In the genomic region with DNA sequence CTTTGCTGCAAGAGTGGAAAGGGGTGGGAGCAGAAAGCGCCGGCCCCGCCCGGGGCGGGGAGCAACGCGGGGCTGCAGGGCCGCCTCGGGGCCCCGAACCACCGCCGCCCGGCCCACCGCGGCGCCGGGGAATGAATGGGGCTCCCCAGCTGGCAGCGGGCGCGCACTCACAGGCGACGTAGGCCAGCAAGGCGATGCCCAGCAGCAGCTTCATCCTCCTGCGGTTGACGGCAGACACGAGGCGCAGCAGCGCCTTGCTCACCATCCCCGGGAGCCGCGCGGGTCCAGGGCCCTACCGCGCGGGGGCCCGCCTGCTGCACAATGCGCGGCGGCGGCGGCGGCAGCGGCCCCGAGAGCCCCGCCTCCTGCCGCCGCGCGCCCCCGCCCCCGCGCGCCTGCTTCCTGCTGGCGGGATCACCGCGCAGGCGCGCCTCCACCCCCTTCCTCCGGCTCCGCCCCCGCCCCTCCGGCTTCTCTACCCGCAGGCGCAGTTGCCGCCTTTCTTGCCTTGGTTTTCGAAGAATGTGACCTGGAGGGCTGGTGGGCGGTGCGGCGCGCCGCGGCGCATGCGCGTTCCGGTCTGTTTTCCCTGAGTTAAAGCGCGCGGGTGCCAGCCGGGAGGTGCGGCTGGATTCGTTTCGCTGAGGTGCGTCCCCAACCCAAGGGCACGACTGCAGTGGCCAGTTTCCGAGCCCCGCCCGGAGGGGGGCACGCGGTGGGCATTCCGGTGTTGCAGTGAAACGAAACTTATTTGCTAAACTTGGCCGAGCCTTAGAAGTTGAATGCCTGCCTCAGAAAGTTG, we compare ENCODE assay signal across 1 cellular context.
TF ChIP-seq lines count a peak whose summit lies in the region.

TSS of gene UXS1 (minus strand) at position 325 of the 802 bp plus-strand sequence. CDS start at position 265, 60 bp downstream.

TF ChIP-seq in HepG2, 621 proteins besides CTCF, POLR2A, EP300 and RAD21 (continued from another document and continues in another):
- TF ChIP-seq, protein P1, sequence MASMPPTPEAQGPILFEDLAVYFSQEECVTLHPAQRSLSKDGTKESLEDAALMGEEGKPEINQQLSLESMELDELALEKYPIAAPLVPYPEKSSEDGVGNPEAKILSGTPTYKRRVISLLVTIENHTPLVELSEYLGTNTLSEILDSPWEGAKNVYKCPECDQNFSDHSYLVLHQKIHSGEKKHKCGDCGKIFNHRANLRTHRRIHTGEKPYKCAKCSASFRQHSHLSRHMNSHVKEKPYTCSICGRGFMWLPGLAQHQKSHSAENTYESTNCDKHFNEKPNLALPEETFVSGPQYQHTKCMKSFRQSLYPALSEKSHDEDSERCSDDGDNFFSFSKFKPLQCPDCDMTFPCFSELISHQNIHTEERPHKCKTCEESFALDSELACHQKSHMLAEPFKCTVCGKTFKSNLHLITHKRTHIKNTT (CRISPR knock-in tag; IDR thresholded peaks at IDR 0.05), result no peak
- TF ChIP-seq TFDP2 (CRISPR knock-in tag; IDR thresholded peaks at IDR 0.05) (peak; percentile 91), ZBTB49 (CRISPR knock-in tag; IDR thresholded peaks at IDR 0.05; ENCODE audit: borderline replicate concordance) (no peak), JARID2 (CRISPR knock-in tag; IDR thresholded peaks at IDR 0.05; ENCODE audit: insufficient replicate concordance) (peak; percentile 64), SIN3A (IDR thresholded peaks at IDR 0.05; ENCODE audit: borderline replicate concordance, low read depth, low read length) (peak; percentile 15; the same call in 1 of the 2 replicates), ZNF674 (CRISPR knock-in tag; IDR thresholded peaks at IDR 0.05; ENCODE audit: low read depth) (no peak), ZSCAN29 (CRISPR knock-in tag; conservative IDR thresholded peaks at IDR 0.05) (peak; percentile 52; the same call in 1 of the 2 replicates), DPF2 (CRISPR knock-in tag; IDR thresholded peaks at IDR 0.05; ENCODE audit: borderline replicate concordance, low read depth) (no peak), DBP (CRISPR knock-in tag; IDR thresholded peaks at IDR 0.05; ENCODE audit: not compliant biosample characterization) (peak; percentile 58), MAF1 (CRISPR knock-in tag; IDR thresholded peaks at IDR 0.05; ENCODE audit: borderline replicate concordance) (0 out of 2 replicates have a peak, but pooled peaks have one; percentile 47), IKZF5 (CRISPR knock-in tag; IDR thresholded peaks at IDR 0.05) (0 out of 2 replicates have a peak, but pooled peaks have one; percentile 31), HIVEP1 (CRISPR knock-in tag; IDR thresholded peaks at IDR 0.05) (no peak), ATF1 (CRISPR knock-in tag; IDR thresholded peaks at IDR 0.05) (no peak), YEATS2 (CRISPR knock-in tag; IDR thresholded peaks at IDR 0.05; ENCODE audit: borderline replicate concordance) (peak; percentile 67; the same call in 1 of the 2 replicates), ZSCAN21 (CRISPR knock-in tag; IDR thresholded peaks at IDR 0.05; ENCODE audit: borderline replicate concordance) (peak; percentile 91), HMG20A (CRISPR knock-in tag; IDR thresholded peaks at IDR 0.05; ENCODE audit: borderline replicate concordance) (peak; percentile 9; the same call in 1 of the 2 replicates), ZSCAN12 (CRISPR knock-in tag; IDR thresholded peaks at IDR 0.05) (peak; percentile 42; the same call in 1 of the 2 replicates), ZFY (CRISPR knock-in tag; IDR thresholded peaks at IDR 0.05) (peak; percentile 90), HBP1 (CRISPR knock-in tag; IDR thresholded peaks at IDR 0.05; ENCODE audit: low read depth) (peak; percentile 89; the same call in 1 of the 2 replicates), FOXP1 (IDR thresholded peaks at IDR 0.05) (no peak), FOXP1 (CRISPR knock-in tag; IDR thresholded peaks at IDR 0.05) (no peak), ZNF10 (CRISPR knock-in tag; IDR thresholded peaks at IDR 0.05; ENCODE audit: borderline replicate concordance, low read depth) (no peak), ZNF333 (CRISPR knock-in tag; IDR thresholded peaks at IDR 0.05; ENCODE audit: borderline replicate concordance) (no peak), IRF2 (CRISPR knock-in tag; IDR thresholded peaks at IDR 0.05) (no peak), ZBTB21 (CRISPR knock-in tag; IDR thresholded peaks at IDR 0.05) (no peak), ZNF773 (CRISPR knock-in tag; IDR thresholded peaks at IDR 0.05; ENCODE audit: borderline replicate concordance) (peak; percentile 69; the same call in 1 of the 2 replicates), ZNF20 (CRISPR knock-in tag; IDR thresholded peaks at IDR 0.05) (no peak)
- TF ChIP-seq, protein P2, sequence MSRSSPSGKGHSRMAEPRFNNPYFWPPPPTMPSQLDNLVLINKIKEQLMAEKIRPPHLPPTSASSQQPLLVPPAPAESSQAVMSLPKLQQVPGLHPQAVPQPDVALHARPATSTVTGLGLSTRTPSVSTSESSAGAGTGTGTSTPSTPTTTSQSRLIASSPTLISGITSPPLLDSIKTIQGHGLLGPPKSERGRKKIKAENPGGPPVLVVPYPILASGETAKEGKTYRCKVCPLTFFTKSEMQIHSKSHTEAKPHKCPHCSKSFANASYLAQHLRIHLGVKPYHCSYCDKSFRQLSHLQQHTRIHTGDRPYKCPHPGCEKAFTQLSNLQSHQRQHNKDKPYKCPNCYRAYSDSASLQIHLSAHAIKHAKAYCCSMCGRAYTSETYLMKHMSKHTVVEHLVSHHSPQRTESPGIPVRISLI (CRISPR knock-in tag; IDR thresholded peaks at IDR 0.05; ENCODE audit: borderline replicate concordance), result 0 out of 2 replicates have a peak, but pooled peaks have one; percentile 34
- TF ChIP-seq, protein P3, sequence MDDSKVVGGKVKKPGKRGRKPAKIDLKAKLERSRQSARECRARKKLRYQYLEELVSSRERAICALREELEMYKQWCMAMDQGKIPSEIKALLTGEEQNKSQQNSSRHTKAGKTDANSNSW (CRISPR knock-in tag; IDR thresholded peaks at IDR 0.05; ENCODE audit: borderline replicate concordance), result 0 out of 2 replicates have a peak, but pooled peaks have one; percentile 6
- TF ChIP-seq, protein P4, sequence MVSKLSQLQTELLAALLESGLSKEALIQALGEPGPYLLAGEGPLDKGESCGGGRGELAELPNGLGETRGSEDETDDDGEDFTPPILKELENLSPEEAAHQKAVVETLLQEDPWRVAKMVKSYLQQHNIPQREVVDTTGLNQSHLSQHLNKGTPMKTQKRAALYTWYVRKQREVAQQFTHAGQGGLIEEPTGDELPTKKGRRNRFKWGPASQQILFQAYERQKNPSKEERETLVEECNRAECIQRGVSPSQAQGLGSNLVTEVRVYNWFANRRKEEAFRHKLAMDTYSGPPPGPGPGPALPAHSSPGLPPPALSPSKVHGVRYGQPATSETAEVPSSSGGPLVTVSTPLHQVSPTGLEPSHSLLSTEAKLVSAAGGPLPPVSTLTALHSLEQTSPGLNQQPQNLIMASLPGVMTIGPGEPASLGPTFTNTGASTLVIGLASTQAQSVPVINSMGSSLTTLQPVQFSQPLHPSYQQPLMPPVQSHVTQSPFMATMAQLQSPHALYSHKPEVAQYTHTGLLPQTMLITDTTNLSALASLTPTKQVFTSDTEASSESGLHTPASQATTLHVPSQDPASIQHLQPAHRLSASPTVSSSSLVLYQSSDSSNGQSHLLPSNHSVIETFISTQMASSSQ (IDR thresholded peaks at IDR 0.05; ENCODE audit: low read depth), result no peak
- TF ChIP-seq, protein P4 (CRISPR knock-in tag; IDR thresholded peaks at IDR 0.05; ENCODE audit: borderline replicate concordance), result peak; percentile 55; the same call in 1 of the 2 replicates
- TF ChIP-seq, protein P5, sequence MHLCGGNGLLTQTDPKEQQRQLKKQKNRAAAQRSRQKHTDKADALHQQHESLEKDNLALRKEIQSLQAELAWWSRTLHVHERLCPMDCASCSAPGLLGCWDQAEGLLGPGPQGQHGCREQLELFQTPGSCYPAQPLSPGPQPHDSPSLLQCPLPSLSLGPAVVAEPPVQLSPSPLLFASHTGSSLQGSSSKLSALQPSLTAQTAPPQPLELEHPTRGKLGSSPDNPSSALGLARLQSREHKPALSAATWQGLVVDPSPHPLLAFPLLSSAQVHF (CRISPR knock-in tag; IDR thresholded peaks at IDR 0.05), result 0 out of 2 replicates have a peak, but pooled peaks have one; percentile 41
- TF ChIP-seq, protein P6, sequence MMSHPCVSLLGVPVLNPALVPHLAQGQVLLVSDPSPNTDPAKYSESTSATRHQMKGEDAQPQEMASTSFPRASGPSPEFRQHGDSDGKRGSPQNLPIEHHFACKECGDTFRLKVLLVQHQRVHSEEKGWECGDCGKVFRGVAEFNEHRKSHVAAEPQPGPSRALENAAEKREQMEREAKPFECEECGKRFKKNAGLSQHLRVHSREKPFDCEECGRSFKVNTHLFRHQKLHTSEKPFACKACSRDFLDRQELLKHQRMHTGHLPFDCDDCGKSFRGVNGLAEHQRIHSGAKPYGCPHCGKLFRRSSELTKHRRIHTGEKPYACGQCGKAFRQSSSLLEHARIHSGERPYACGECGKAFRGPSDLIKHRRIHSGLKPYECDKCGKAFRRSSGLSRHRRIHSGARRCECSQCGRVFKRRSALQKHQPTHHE (CRISPR knock-in tag; IDR thresholded peaks at IDR 0.05; ENCODE audit: borderline replicate concordance), result no peak
- TF ChIP-seq, protein P7, sequence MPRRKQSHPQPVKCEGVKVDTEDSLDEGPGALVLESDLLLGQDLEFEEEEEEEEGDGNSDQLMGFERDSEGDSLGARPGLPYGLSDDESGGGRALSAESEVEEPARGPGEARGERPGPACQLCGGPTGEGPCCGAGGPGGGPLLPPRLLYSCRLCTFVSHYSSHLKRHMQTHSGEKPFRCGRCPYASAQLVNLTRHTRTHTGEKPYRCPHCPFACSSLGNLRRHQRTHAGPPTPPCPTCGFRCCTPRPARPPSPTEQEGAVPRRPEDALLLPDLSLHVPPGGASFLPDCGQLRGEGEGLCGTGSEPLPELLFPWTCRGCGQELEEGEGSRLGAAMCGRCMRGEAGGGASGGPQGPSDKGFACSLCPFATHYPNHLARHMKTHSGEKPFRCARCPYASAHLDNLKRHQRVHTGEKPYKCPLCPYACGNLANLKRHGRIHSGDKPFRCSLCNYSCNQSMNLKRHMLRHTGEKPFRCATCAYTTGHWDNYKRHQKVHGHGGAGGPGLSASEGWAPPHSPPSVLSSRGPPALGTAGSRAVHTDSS (CRISPR knock-in tag; conservative IDR thresholded peaks at IDR 0.05), result no peak
